Comparison of ENCODE assay signal across 26 cellular contexts in the genomic region with DNA sequence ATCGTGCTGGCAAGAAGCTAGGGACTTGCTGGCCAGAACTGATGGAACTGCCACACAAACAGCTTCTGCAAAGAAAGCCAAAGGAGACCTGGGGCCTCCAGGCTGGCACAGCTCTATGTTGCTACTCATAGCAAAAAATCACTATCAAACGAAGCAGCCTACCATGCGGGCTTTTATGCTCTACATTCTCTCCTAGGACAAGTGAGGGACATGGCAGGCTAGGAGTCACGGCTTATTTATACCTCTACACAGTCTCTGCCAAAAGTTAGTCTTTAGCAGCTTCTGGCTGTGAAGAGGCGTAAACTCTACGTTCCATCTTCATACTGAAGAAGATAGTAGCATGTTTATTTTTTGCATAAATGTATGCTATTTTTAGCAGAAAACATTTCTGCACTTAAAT.
"Had no signal": no experiment of that assay in that cellular context is flagged by ENCODE, and none has a peak within 500 bp of the region (broad histone marks: within the 10 kb centered on the region; RNA-seq: fewer than 3 reads in every experiment).

No MANE protein-coding gene starts in this region.

- DNase-seq: colonic mucosa; dermis blood vessel endothelial cell; endodermal cell; erythroblast; foreskin keratinocyte; head of caudate nucleus; hypothalamus; left lung; mesenchymal stem cell; midbrain; nucleus accumbens; pancreas; stimulated activated CD4-positive, alpha-beta T cell treated with anti-CD3 and anti-CD28 coated beads, Interleukin-12 subunit alpha, Interleukin-12 subunit beta, amount 100 ng/mL, for 4 hours; stimulated activated naive CD4-positive, alpha-beta T cell; stomach; substantia nigra; transverse colon had no signal

- H3K27me3 Mint-ChIP-seq: natural killer cell treated with Interleukin-12 subunit alpha and Interleukin-12 subunit beta and Interleukin-15 and Interleukin-18, amount 100 ng/mL, for 72 hours; progenitor cell of endocrine pancreas had no signal

- H3K9ac ChIP-seq: neural progenitor cell had no signal

- H2AFZ ChIP-seq: neural progenitor cell had no signal

- H3K4me1 ChIP-seq: colonic mucosa, foreskin keratinocyte, left lung, neural progenitor cell, pancreas, transverse colon had no signal

- H3K27me3 ChIP-seq: colonic mucosa, foreskin keratinocyte, left lung, neural progenitor cell, pancreas, stomach, transverse colon had no signal

- H3K4me1 Mint-ChIP-seq: endodermal cell had no signal

- H3K27ac Mint-ChIP-seq: endodermal cell; natural killer cell treated with Interleukin-12 subunit alpha and Interleukin-12 subunit beta and Interleukin-15 and Interleukin-18, amount 100 ng/mL, for 72 hours; neural progenitor cell; progenitor cell of endocrine pancreas had no signal

- H3K27ac ChIP-seq: colonic mucosa, foreskin keratinocyte, left lung, neural progenitor cell, pancreas, skin epidermis, stomach, thoracic aorta, transverse colon had no signal

- H3K4me3 Mint-ChIP-seq: endodermal cell; natural killer cell treated with Interleukin-12 subunit alpha and Interleukin-12 subunit beta and Interleukin-15 and Interleukin-18, amount 100 ng/mL, for 72 hours; neural progenitor cell had no signal

- H3K4me3 ChIP-seq: colonic mucosa, left lung, lung, neural progenitor cell, pancreas, skin epidermis, stomach, thoracic aorta, transverse colon had no signal

- H3K4me2 ChIP-seq: neural progenitor cell had no signal

- H3K9me3 Mint-ChIP-seq: endodermal cell; natural killer cell treated with Interleukin-12 subunit alpha and Interleukin-12 subunit beta and Interleukin-15 and Interleukin-18, amount 100 ng/mL, for 72 hours; neural progenitor cell had no signal

- H3K36me3 ChIP-seq: colonic mucosa, neural progenitor cell, thoracic aorta had no signal

- H3K36me3 Mint-ChIP-seq: natural killer cell treated with Interleukin-12 subunit alpha and Interleukin-12 subunit beta and Interleukin-15 and Interleukin-18, amount 100 ng/mL, for 72 hours had no signal

- FAIRE-seq: endothelial cell of umbilical vein, islet of Langerhans, pancreas had no signal

- H3K9me3 ChIP-seq: colonic mucosa, left lung, pancreas, stomach, thoracic aorta, transverse colon had no signal

- ATAC-seq: foreskin keratinocyte; left lung; natural killer cell treated with Interleukin-12 subunit alpha and Interleukin-12 subunit beta and Interleukin-15 and Interleukin-18, amount 100 ng/mL, for 72 hours; pancreas; sciatic nerve had no signal
